ENCODE assay signal across 8 cellular contexts in the genomic region with DNA sequence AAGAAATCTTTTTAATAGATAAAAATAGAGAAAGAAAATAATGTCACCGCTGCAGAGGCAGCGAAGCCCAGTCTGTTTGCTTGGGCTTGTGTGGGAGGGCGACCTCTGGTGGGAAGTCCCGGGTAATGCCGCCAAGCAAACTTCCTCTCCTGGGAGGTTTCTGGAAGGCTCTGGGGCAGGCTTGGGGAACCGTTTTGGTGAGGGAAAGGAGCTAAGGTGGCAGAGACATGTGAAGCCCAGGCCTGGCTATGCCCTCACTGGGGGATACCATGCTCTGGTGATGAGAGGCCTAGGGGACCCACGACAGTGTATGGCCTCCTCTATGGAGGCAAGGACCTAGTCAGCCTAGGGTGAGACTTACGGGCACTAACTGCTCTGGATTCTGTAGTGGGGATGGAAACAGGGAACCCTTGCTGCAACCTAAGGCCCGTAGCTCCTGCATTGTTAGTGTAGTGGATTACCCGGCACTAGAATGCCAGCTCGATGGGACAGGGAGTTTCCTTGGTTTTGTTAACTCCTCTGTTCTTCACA.
A peak's percentile ranks its signal among the peaks of the same experiment; 100 is the strongest.
DNase-seq lines count a peak whose midpoint lies in the region; TF ChIP-seq lines count a peak whose summit lies in the region.

No MANE protein-coding gene starts in this region.

- TF ChIP-seq CTCF in HEK293 (tag by site-specific recombination; IDR thresholded peaks at IDR 0.05) = peak; percentile 66; the same call in 1 of the 2 replicates
- peak; percentile 96 for TF ChIP-seq CTCF in epithelial cell of esophagus (IDR thresholded peaks at IDR 0.05; ENCODE audit: insufficient read depth, low read depth, low read length, missing control alignments)
- TF ChIP-seq CTCF in stomach (IDR thresholded peaks at IDR 0.05) = peak in 5 of 7 experiments; percentile 69 to 93 (median 90)

- no peak overlapping the region for H3K4me3 ChIP-seq in HEK293 (ENCODE audit: low read depth, low read length)
- H3K4me3 ChIP-seq in epithelial cell of esophagus (ENCODE audit: low read length) = no peak overlapping the region
- H3K4me3 ChIP-seq in stomach = peak overlapping the region in 1 of 4 donors; percentile 2

- H3K4me3 Mint-ChIP-seq in activated CD4-positive, alpha-beta memory T cell treated with anti-CD3 and anti-CD28 coated beads for 36 hours = no peak overlapping the region

- no peaks in the 10 kb centered on the region for H3K36me3 Mint-ChIP-seq in activated CD4-positive, alpha-beta memory T cell treated with anti-CD3 and anti-CD28 coated beads for 36 hours

- no peak overlapping the region for H3K27ac ChIP-seq in HEK293 (ENCODE audit: extremely low read depth, low read depth, low read length)
- H3K27ac ChIP-seq in stomach = peak overlapping the region in 1 of 5 donors; percentile 30

- H3K27ac Mint-ChIP-seq in activated CD4-positive, alpha-beta memory T cell treated with anti-CD3 and anti-CD28 coated beads for 36 hours = no peak overlapping the region

- no peak for TF ChIP-seq EP300 in stomach (IDR thresholded peaks at IDR 0.05)

- no peaks in the 10 kb centered on the region for H3K27me3 ChIP-seq in stomach

- CTCF ChIA-PET in HEK293 (lab: Yijun Ruan, JAX) = interaction anchor here (0.5 to 2.8 kb wide), 28 partner anchors 10 to 970 kb away, joined by 3 to 29 read pairs (median 4); partner anchors contain the start of gene ZNF503
- CTCF ChIA-PET in activated CD4-positive, alpha-beta memory T cell treated with anti-CD3 and anti-CD28 coated beads for 36 hours (lab: Charles Lee) = interaction anchor here (1.0 to 2.3 kb wide), 5 partner anchors 9 to 636 kb away, joined by 3 to 7 read pairs (median 5); no protein-coding TSS in a partner anchor

- intact Hi-C loops in activated CD4-positive, alpha-beta memory T cell treated with anti-CD3 and anti-CD28 coated beads for 36 hours (cut with micrococcal nuclease) = loop anchor here (5.0 kb wide), 1 partner anchor 634 kb away; the partner anchor contains the start of gene ZNF503
- intact Hi-C loops in stomach (cut with DNase I; ENCODE audit: low total_unique reads) = loop anchor here (10.0 kb wide), 2 partner anchors 112 to 642 kb away; no protein-coding TSS in a partner anchor

- no peaks in the 10 kb centered on the region for H3K4me1 Mint-ChIP-seq in activated CD4-positive, alpha-beta memory T cell treated with anti-CD3 and anti-CD28 coated beads for 36 hours (ENCODE audit: low read depth)

- H3K9me3 ChIP-seq in HEK293 (ENCODE audit: control insufficient read depth, insufficient read depth, low read depth, low read length) (no peaks in the 10 kb centered on the region), stomach (peaks cover 0 to 11% (median 7%) of the 10 kb centered on the region in 4 donors)

- peaks cover 0 to 3% of the 10 kb centered on the region in 2 experiments; a peak in 1 of 3 replicates for H3K36me3 ChIP-seq in HEK293 (ENCODE audit: control insufficient read depth in 2 of 2, insufficient read depth in 1 of 2, low read length in 2 of 2)
- no peaks in the 10 kb centered on the region for H3K36me3 ChIP-seq in stomach

- H3K4me1 ChIP-seq in HEK293 (ENCODE audit: control insufficient read depth, insufficient read depth, low read length) = peaks cover 14% of the 10 kb centered on the region
- H3K4me1 ChIP-seq in stomach = peaks cover 16 to 39% (median 31%) of the 10 kb centered on the region in 4 donors

- POLR2A ChIA-PET in HEK293 (lab: Yijun Ruan, JAX) = interaction anchor here (0.5 kb wide), 1 partner anchor 267 kb away, joined by 3 read pairs; no protein-coding TSS in a partner anchor
- POLR2A ChIA-PET in activated CD4-positive, alpha-beta memory T cell treated with anti-CD3 and anti-CD28 coated beads for 36 hours (lab: Charles Lee) = no interaction called here

- DNase-seq in NCI-H2171 treated with DMSO at 0.1 percent for 48 hours (lab: John Stamatoyannopoulos, UW) = peak; percentile 34
- no peak for DNase-seq in NCI-H2171 (lab: John Stamatoyannopoulos, UW)
- peak; percentile 50 for DNase-seq in NCI-H1436 (lab: John Stamatoyannopoulos, UW)
- DNase-seq in activated CD4-positive, alpha-beta memory T cell treated with anti-CD3 and anti-CD28 coated beads for 36 hours = peak; percentile 57
- DNase-seq in epithelial cell of esophagus (ENCODE audit: low read depth) = peak; percentile 76
- DNase-seq in middle frontal gyrus (ENCODE audit: extremely low spot score, low spot score) = peak; percentile 8
- peak; percentile 79 for DNase-seq in stomach

- WGBS in stomach, 5 donors = 34 to 40% (median 40%) methylated on average over 11 of the region's 11 CpGs

- H3K9me3 Mint-ChIP-seq in activated CD4-positive, alpha-beta memory T cell treated with anti-CD3 and anti-CD28 coated beads for 36 hours = peaks cover 7% of the 10 kb centered on the region

- no peak for TF ChIP-seq POLR2A in stomach (IDR thresholded peaks at IDR 0.05)

- peaks cover 1% of the 10 kb centered on the region for H3K27me3 Mint-ChIP-seq in activated CD4-positive, alpha-beta memory T cell treated with anti-CD3 and anti-CD28 coated beads for 36 hours

TF ChIP-seq in HEK293, 187 proteins besides CTCF, POLR2A, EP300 and RAD21:
- TF ChIP-seq ZFP37 (tag by site-specific recombination; IDR thresholded peaks at IDR 0.05) (0 out of 2 replicates have a peak, but pooled peaks have one; percentile 69), ZNF626 (tag by site-specific recombination; IDR thresholded peaks at IDR 0.05) (no peak), ZNF837 (tag by site-specific recombination; IDR thresholded peaks at IDR 0.05) (no peak), ZSCAN23 (tag by site-specific recombination; IDR thresholded peaks at IDR 0.05) (no peak), ZNF266 (tag by site-specific recombination; IDR thresholded peaks at IDR 0.05; ENCODE audit: low read depth) (no peak), ZNF660 (tag by site-specific recombination; IDR thresholded peaks at IDR 0.05) (peak; percentile 65), ZNF654 (tag by site-specific recombination; IDR thresholded peaks at IDR 0.05; ENCODE audit: low read depth) (peak; percentile 83), ZNF768 (tag by site-specific recombination; IDR thresholded peaks at IDR 0.05) (no peak), ZNF26 (tag by site-specific recombination; IDR thresholded peaks at IDR 0.05) (no peak), GLI4 (tag by site-specific recombination; IDR thresholded peaks at IDR 0.05) (no peak), ZNF2 (tag by site-specific recombination; IDR thresholded peaks at IDR 0.05) (0 out of 2 replicates have a peak, but pooled peaks have one; percentile 19), ZSCAN30 (tag by site-specific recombination; IDR thresholded peaks at IDR 0.05) (0 out of 2 replicates have a peak, but pooled peaks have one; percentile 61), ZNF610 (tag by site-specific recombination; IDR thresholded peaks at IDR 0.05; ENCODE audit: borderline replicate concordance) (no peak), ZNF791 (tag by site-specific recombination; IDR thresholded peaks at IDR 0.05) (no peak)
- TF ChIP-seq, protein P1, sequence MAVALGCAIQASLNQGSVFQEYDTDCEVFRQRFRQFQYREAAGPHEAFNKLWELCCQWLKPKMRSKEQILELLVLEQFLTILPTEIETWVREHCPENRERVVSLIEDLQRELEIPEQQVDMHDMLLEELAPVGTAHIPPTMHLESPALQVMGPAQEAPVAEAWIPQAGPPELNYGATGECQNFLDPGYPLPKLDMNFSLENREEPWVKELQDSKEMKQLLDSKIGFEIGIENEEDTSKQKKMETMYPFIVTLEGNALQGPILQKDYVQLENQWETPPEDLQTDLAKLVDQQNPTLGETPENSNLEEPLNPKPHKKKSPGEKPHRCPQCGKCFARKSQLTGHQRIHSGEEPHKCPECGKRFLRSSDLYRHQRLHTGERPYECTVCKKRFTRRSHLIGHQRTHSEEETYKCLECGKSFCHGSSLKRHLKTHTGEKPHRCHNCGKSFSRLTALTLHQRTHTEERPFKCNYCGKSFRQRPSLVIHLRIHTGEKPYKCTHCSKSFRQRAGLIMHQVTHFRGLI (tag by site-specific recombination; IDR thresholded peaks at IDR 0.05) = peak; percentile 76; the same call in 1 of the 2 replicates
